11 cellular contexts compared by ENCODE assay signal in the genomic region with DNA sequence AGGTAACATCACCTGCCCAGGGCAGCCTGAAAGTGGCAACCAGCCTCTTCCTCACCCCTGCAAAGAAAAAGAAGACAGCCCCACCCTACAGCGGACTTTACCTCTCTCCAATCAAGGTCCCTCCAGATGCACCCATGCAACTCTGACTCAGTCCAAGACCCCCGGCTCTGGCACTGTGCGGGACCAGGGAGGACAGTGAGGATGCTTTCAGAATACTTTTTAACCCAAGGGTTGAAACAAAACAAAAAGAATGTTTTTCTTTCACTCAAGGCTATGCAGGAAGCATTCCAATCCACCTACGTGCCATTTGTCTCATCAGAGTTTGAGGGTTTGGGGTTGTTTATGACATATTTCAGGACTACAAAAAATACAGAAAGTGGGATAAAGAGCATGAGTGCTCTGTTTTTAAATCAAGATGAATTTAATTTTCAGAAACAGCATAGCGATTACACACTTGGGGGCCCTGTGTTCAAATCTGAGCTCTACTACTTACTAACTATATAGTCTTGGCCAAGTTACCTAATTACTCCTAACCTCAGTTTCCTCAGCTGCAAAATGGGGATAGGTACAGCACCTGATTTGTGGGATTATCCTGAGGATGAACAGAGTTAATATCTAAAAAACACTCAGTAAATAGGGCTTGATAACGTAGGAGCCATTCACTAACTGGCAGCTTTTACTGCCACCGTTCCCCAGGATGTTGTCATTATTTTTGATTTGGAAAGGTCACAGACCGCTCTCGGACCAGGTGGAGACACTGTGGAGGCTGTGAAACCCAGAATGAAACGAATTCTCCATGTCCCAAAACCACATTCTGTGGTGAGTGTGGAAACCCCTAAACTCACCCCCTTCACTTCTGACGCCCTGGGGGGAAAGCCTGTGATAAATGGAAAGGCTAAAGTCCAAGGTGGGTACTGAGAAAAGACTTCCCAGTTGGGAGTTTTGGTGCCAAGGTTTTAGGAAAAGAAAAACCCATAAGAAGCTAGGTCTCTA.
DNase-seq lines count a peak whose midpoint lies in the region; ATAC-seq lines count a peak whose summit lies in the region.
"Had no signal": no experiment of that assay in that cellular context is flagged by ENCODE, and none has a peak within 500 bp of the region (broad histone marks: within the 10 kb centered on the region; RNA-seq: fewer than 3 reads in every experiment).

No MANE protein-coding gene starts in this region.

- peaks cover 38% of the 10 kb centered on the region for H3K4me1 Mint-ChIP-seq in stimulated activated naive CD8-positive, alpha-beta T cell treated with anti-CD3 and anti-CD28 coated beads, Interleukin-15, Interleukin-2, amounts not matched to agents 100 ng/mL and 50 ng/mL, for 24 hours (ENCODE audit: low read depth)

- no peaks in the 10 kb centered on the region for H3K9me3 Mint-ChIP-seq in stimulated activated naive CD8-positive, alpha-beta T cell treated with anti-CD3 and anti-CD28 coated beads, Interleukin-15, Interleukin-2, amounts not matched to agents 100 ng/mL and 50 ng/mL, for 24 hours

- no peaks in the 10 kb centered on the region for H3K36me3 Mint-ChIP-seq in stimulated activated naive CD8-positive, alpha-beta T cell treated with anti-CD3 and anti-CD28 coated beads, Interleukin-15, Interleukin-2, amounts not matched to agents 100 ng/mL and 50 ng/mL, for 24 hours (ENCODE audit: low read depth)

- H3K4me3 Mint-ChIP-seq in stimulated activated naive CD8-positive, alpha-beta T cell treated with anti-CD3 and anti-CD28 coated beads, Interleukin-15, Interleukin-2, amounts not matched to agents 100 ng/mL and 50 ng/mL, for 24 hours = no peak overlapping the region

- DNase-seq in HCEC 1CT (peak; percentile 16), astrocyte of the hippocampus (ENCODE audit: low read depth, low spot score) (peak; percentile 89), iris pigment epithelial cell (ENCODE audit: low read depth) (peak; percentile 86), NCI-H187 (lab: John Stamatoyannopoulos, UW) (no peak), NCI-H2029 (lab: John Stamatoyannopoulos, UW) (no peak), NCI-H1417 treated with DMSO at 0.1 percent for 48 hours (lab: John Stamatoyannopoulos, UW) (no peak)
- DNase-seq: glutamatergic neuron, NCI-H2081 treated with DMSO at 0.1 percent for 48 hours, T-helper 2 cell had no signal

- no peaks in the 10 kb centered on the region for H3K27me3 Mint-ChIP-seq in stimulated activated naive CD8-positive, alpha-beta T cell treated with anti-CD3 and anti-CD28 coated beads, Interleukin-15, Interleukin-2, amounts not matched to agents 100 ng/mL and 50 ng/mL, for 24 hours

- ATAC-seq in GM18907 (IDR thresholded peaks at IDR 0.05; ENCODE audit: unreplicated experiment) = no peak

- peak overlapping the region; percentile 75 for H3K27ac Mint-ChIP-seq in stimulated activated naive CD8-positive, alpha-beta T cell treated with anti-CD3 and anti-CD28 coated beads, Interleukin-15, Interleukin-2, amounts not matched to agents 100 ng/mL and 50 ng/mL, for 24 hours

Comparison
In these comparisons a context has a peak if more than half of its experiments do, and no peak if none do; other contexts are left out.
1. DNase-seq: peak in HCEC 1CT (single experiment), astrocyte of the hippocampus (single experiment) and iris pigment epithelial cell (single experiment); none in NCI-H187 (0 of 2), NCI-H2029 (single experiment) and NCI-H1417 treated with DMSO at 0.1 percent for 48 hours (single experiment).